11 cellular contexts compared by ENCODE assay signal in genomic region chr17:58515286-58515685, GRCh38. TPM values are rescaled to one million over a fixed set of nuclear protein-coding genes. Genes with fewer than 3 reads are reported as not detected.
DNase-seq lines count a peak whose midpoint lies in the region; ATAC-seq and TF ChIP-seq lines count a peak whose summit lies in the region.
"Had no signal": no experiment of that assay in that cellular context is flagged by ENCODE, and none has a peak within 500 bp of the region (broad histone marks: within the 10 kb centered on the region; RNA-seq: fewer than 3 reads in every experiment).

No MANE protein-coding gene starts in this region.

- ATAC-seq in CD8-positive, alpha-beta T cell: no peak
- ATAC-seq in Panc1: no peak
- no peak for ATAC-seq in GM21390 (IDR thresholded peaks at IDR 0.05; ENCODE audit: unreplicated experiment)

- H3K36me3 ChIP-seq in CD8-positive, alpha-beta T cell (ENCODE audit: insufficient read depth, low read length): peaks cover 14% of the 10 kb centered on the region
- H3K36me3 ChIP-seq in Panc1 (ENCODE audit: control insufficient read depth, insufficient read depth, low read length) (no peaks in the 10 kb centered on the region; the same call in 1 of the 2 replicates), osteoblast (ENCODE audit: insufficient read depth, low read length) (peaks cover 17% of the 10 kb centered on the region)

- CTCF ChIA-PET in CD8-positive, alpha-beta T cell (lab: Charles Lee): interaction anchor here (0.8 to 2.5 kb wide), 6 partner anchors 9 to 490 kb away, joined by 3 to 10 read pairs (median 4); no protein-coding TSS in a partner anchor
- CTCF ChIA-PET in Panc1 (lab: Charles Lee): interaction anchor here (0.7 kb wide), 2 partner anchors 44 to 198 kb away, joined by 3 read pairs; no protein-coding TSS in a partner anchor

- no peak for TF ChIP-seq CTCF in CD8-positive, alpha-beta T cell (IDR thresholded peaks at IDR 0.05)
- TF ChIP-seq CTCF in Panc1 (IDR thresholded peaks at IDR 0.05): no peak
- no peak for TF ChIP-seq CTCF in endothelial cell (IDR thresholded peaks at IDR 0.05; ENCODE audit: unreplicated experiment)
- no peak for TF ChIP-seq CTCF in osteoblast (IDR thresholded peaks at IDR 0.05; ENCODE audit: extremely low read depth, low read depth, low read length)

- peak overlapping the region; percentile 80 for H2AFZ ChIP-seq in osteoblast (ENCODE audit: low read length)

- POLR2A ChIA-PET in CD8-positive, alpha-beta T cell (lab: Charles Lee): interaction anchor here (1.3 to 1.6 kb wide), 3 partner anchors 19 to 508 kb away, joined by 4 to 7 read pairs (median 5); partner anchors contain the start of gene SRSF1
- POLR2A ChIA-PET in Panc1 (lab: Charles Lee): interaction anchor here (0.7 kb wide), 1 partner anchor 296 kb away, joined by 7 read pairs; the partner anchor contains the start of gene MKS1

- peaks cover 40% of the 10 kb centered on the region for H3K4me1 ChIP-seq in CD8-positive, alpha-beta T cell (ENCODE audit: insufficient read depth, low read length)
- H3K4me1 ChIP-seq in Panc1 (ENCODE audit: control insufficient read depth, insufficient read depth, low read length) (peaks cover 9% of the 10 kb centered on the region; the same call in 1 of the 2 replicates), osteoblast (ENCODE audit: insufficient read depth, low read length) (peaks cover 19% of the 10 kb centered on the region)

- H3K27ac ChIP-seq in CD8-positive, alpha-beta T cell (ENCODE audit: low read depth, low read length): no peak overlapping the region
- peak overlapping the region; percentile 21; the same call in 1 of the 2 replicates for H3K27ac ChIP-seq in Panc1 (ENCODE audit: low read length)
- no peak overlapping the region for H3K27ac ChIP-seq in osteoblast (ENCODE audit: low read depth, low read length)

- H3K27me3 Mint-ChIP-seq in CD8-positive, alpha-beta T cell (ENCODE audit: low read depth): no peaks in the 10 kb centered on the region
- H3K27me3 Mint-ChIP-seq in endothelial cell (ENCODE audit: unreplicated experiment): peaks cover 13% of the 10 kb centered on the region

- no peaks in the 10 kb centered on the region for H3K9me3 Mint-ChIP-seq in CD8-positive, alpha-beta T cell
- H3K9me3 Mint-ChIP-seq in endothelial cell (ENCODE audit: unreplicated experiment): no peaks in the 10 kb centered on the region

- peaks cover 35% of the 10 kb centered on the region for H3K36me3 Mint-ChIP-seq in CD8-positive, alpha-beta T cell
- H3K36me3 Mint-ChIP-seq in endothelial cell (ENCODE audit: low read depth, unreplicated experiment): peaks cover 17% of the 10 kb centered on the region

- peaks cover 10% of the 10 kb centered on the region for H3K79me2 ChIP-seq in osteoblast (ENCODE audit: insufficient read depth, low read length)

- peak overlapping the region; percentile 81 for H3K4me3 Mint-ChIP-seq in CD8-positive, alpha-beta T cell
- H3K4me3 Mint-ChIP-seq in endothelial cell (ENCODE audit: unreplicated experiment): peak overlapping the region; percentile 86

- no peak for DNase-seq in CD8-positive, alpha-beta T cell
- DNase-seq in Panc1 (ENCODE audit: low read depth, low spot score) (no peak), endothelial cell (ENCODE audit: low spot score) (no peak), osteoblast (ENCODE audit: insufficient read length, low spot score, missing footprints) (no peak), putamen (ENCODE audit: low spot score) (no peak), COLO668 (lab: John Stamatoyannopoulos, UW; ENCODE audit: unreplicated experiment) (no peak), Kasumi-1 (lab: John Stamatoyannopoulos, UW) (no peak)
- DNase-seq: GDM1; hippocampal formation; stimulated activated CD4-positive, alpha-beta T cell treated with anti-CD3 and anti-CD28 coated beads, Interleukin-2, amount 100 ng/mL, for 24 hours had no signal

- in situ Hi-C loops in Panc1 (cut with HindIII; ENCODE audit: low pct_unique_long_range_greater_than_20kb, low sequenced_read_pairs): no loop called here

- H3K4me2 ChIP-seq in osteoblast (ENCODE audit: insufficient read depth, low read length): peak overlapping the region; percentile 87

- no peaks in the 10 kb centered on the region for H3K9me3 ChIP-seq in CD8-positive, alpha-beta T cell (ENCODE audit: low read length)
- H3K9me3 ChIP-seq in Panc1 (ENCODE audit: control insufficient read depth, insufficient read depth, low read depth, low read length) (no peaks in the 10 kb centered on the region), osteoblast (ENCODE audit: low read depth, low read length) (no peaks in the 10 kb centered on the region)

- no TSS peak for BruUV-seq in Panc1 (replicated peaks; lab: Mats Ljungman, UMichigan)

- H3K27me3 ChIP-seq in CD8-positive, alpha-beta T cell (ENCODE audit: insufficient read depth, low read length): no peaks in the 10 kb centered on the region
- no peaks in the 10 kb centered on the region for H3K27me3 ChIP-seq in Panc1 (ENCODE audit: control insufficient read depth, insufficient read depth, low read length)
- no peaks in the 10 kb centered on the region for H3K27me3 ChIP-seq in osteoblast (ENCODE audit: insufficient read depth, low read length)

- H3K27ac Mint-ChIP-seq in CD8-positive, alpha-beta T cell: peak overlapping the region; percentile 85
- no peak overlapping the region for H3K27ac Mint-ChIP-seq in endothelial cell (ENCODE audit: unreplicated experiment)

- peaks cover 10% of the 10 kb centered on the region for H4K20me1 ChIP-seq in osteoblast (ENCODE audit: insufficient read depth, low read length)

- intact Hi-C loops in CD8-positive, alpha-beta T cell (cut with DNase I, micrococcal nuclease): loop anchor here (5.0 to 10.0 kb wide), 7 partner anchors 298 to 1683 kb away; partner anchors contain the start of genes C17orf67 (in 1 of the 2), CLTC (in 1 of the 2), DGKE (in 1 of the 2) and MKS1 (in 1 of the 2)
- intact Hi-C loops in Panc1 (cut with micrococcal nuclease; ENCODE audit: unreplicated experiment): loop anchor here (10.0 kb wide), 1 partner anchor 120 kb away; no protein-coding TSS in a partner anchor

- peaks cover 51% of the 10 kb centered on the region for H3K4me1 Mint-ChIP-seq in CD8-positive, alpha-beta T cell (ENCODE audit: low read depth)
- H3K4me1 Mint-ChIP-seq in endothelial cell (ENCODE audit: unreplicated experiment): peaks cover 21% of the 10 kb centered on the region

- H3K4me3 ChIP-seq in CD8-positive, alpha-beta T cell (ENCODE audit: low read depth, low read length): no peak overlapping the region
- H3K4me3 ChIP-seq in Panc1 (ENCODE audit: low read depth in 2 of 2, low read length in 2 of 2) (peak overlapping the region; percentile 64 to 65; a peak in 3 of 4 replicates), osteoblast (ENCODE audit: insufficient read depth, low read length) (peak overlapping the region; percentile 77)

RNA-seq across cellular contexts. Expression of gene MTMR4, which starts 0.8 kb away (rescaled TPM):
- 10 to 100 TPM; 22.1 to 27.7 TPM for total RNA-seq in CD8-positive, alpha-beta T cell
- total RNA-seq in Panc1 (2021; ENCODE audit: unreplicated experiment) (20.8 TPM), endothelial cell (ENCODE audit: unreplicated experiment) (24.0 TPM), osteoblast (43.6 and 51.4 TPM in 2 replicates)
- polyA plus RNA-seq in Panc1 (2012; ENCODE audit: insufficient read length): 11.5 TPM

RNA-seq across cellular contexts. Expression of gene HSF5, which starts 27.1 kb away (rescaled TPM):
- 1 to 10 TPM; 1.1 to 1.6 TPM for total RNA-seq in CD8-positive, alpha-beta T cell
- not detected for total RNA-seq in Panc1 (2021; ENCODE audit: unreplicated experiment)
- polyA plus RNA-seq in Panc1 (2012; ENCODE audit: insufficient read length): not detected
- total RNA-seq in endothelial cell (ENCODE audit: unreplicated experiment): 0.10 TPM
- under 0.01 TPM in 2 replicates for total RNA-seq in osteoblast
